Comparison of ENCODE assay signal across 1 cellular context in the genomic region with DNA sequence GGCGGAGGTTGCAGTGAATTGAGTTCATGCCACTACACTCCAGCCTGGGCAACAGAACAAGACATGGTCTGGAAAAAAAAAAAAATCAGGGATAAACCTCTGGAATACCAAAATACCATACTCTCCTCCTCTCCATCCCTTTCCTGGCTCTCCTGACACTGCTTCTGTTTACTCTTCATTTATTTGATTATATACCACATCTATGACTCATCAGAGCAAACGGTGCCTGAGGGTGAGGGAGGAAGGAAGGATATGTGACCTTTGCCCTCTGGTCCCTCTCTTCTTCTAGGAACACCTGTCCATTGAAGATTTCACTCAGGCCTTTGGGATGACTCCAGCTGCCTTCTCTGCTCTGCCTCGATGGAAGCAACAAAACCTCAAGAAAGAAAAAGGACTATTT.
TF ChIP-seq lines count a peak whose summit lies in the region.

No MANE protein-coding gene starts in this region.

TF ChIP-seq in HepG2, 621 proteins besides CTCF, POLR2A, EP300 and RAD21 (continued from another document):
- TF ChIP-seq MEIS1 (CRISPR knock-in tag; IDR thresholded peaks at IDR 0.05; ENCODE audit: borderline replicate concordance) (peak; percentile 61; the same call in 1 of the 2 replicates), ZNF609 (CRISPR knock-in tag; IDR thresholded peaks at IDR 0.05; ENCODE audit: borderline replicate concordance) (0 out of 2 replicates have a peak, but pooled peaks have one; percentile 30), HNF4G (IDR thresholded peaks at IDR 0.05; ENCODE audit: borderline replicate concordance, low read depth, low read length) (no peak; the same call in 1 of the 2 replicates), HNF4G (CRISPR knock-in tag; IDR thresholded peaks at IDR 0.05; ENCODE audit: borderline replicate concordance, low read depth) (peak; percentile 75; the same call in 1 of the 2 replicates), ERF (CRISPR knock-in tag; IDR thresholded peaks at IDR 0.05) (peak; percentile 43; the same call in 1 of the 2 replicates), IRF2 (CRISPR knock-in tag; IDR thresholded peaks at IDR 0.05) (peak; percentile 21; the same call in 1 of the 2 replicates), ZSCAN25 (CRISPR knock-in tag; IDR thresholded peaks at IDR 0.05) (peak; percentile 48; the same call in 1 of the 2 replicates), JDP2 (CRISPR knock-in tag; IDR thresholded peaks at IDR 0.05; ENCODE audit: borderline replicate concordance) (no peak), ATF1 (CRISPR knock-in tag; IDR thresholded peaks at IDR 0.05) (peak; percentile 35; the same call in 1 of the 2 replicates), ZNF549 (CRISPR knock-in tag; IDR thresholded peaks at IDR 0.05) (no peak), ELF3 (CRISPR knock-in tag; IDR thresholded peaks at IDR 0.05) (peak; percentile 75), NR2F6 (IDR thresholded peaks at IDR 0.05) (peak; percentile 95), NR2F6 (CRISPR knock-in tag; IDR thresholded peaks at IDR 0.05) (peak; percentile 99), CREB1 (IDR thresholded peaks at IDR 0.05) (peak; percentile 74), CREB1 (CRISPR knock-in tag; IDR thresholded peaks at IDR 0.05) (peak; percentile 50), JUND (CRISPR knock-in tag; IDR thresholded peaks at IDR 0.05) (peak; percentile 94), ZNF510 (CRISPR knock-in tag; IDR thresholded peaks at IDR 0.05; ENCODE audit: low read depth) (0 out of 2 replicates have a peak, but pooled peaks have one; percentile 28), ZFP41 (CRISPR knock-in tag; IDR thresholded peaks at IDR 0.05; ENCODE audit: borderline replicate concordance) (no peak)
- TF ChIP-seq, protein P1, sequence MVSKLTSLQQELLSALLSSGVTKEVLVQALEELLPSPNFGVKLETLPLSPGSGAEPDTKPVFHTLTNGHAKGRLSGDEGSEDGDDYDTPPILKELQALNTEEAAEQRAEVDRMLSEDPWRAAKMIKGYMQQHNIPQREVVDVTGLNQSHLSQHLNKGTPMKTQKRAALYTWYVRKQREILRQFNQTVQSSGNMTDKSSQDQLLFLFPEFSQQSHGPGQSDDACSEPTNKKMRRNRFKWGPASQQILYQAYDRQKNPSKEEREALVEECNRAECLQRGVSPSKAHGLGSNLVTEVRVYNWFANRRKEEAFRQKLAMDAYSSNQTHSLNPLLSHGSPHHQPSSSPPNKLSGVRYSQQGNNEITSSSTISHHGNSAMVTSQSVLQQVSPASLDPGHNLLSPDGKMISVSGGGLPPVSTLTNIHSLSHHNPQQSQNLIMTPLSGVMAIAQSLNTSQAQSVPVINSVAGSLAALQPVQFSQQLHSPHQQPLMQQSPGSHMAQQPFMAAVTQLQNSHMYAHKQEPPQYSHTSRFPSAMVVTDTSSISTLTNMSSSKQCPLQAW (CRISPR knock-in tag; IDR thresholded peaks at IDR 0.05) = peak; percentile 63; the same call in 1 of the 2 replicates
